ENCODE assay signal across 8 cellular contexts in genomic region chr6:166626177-166627038, GRCh38.
DNase-seq lines count a peak whose midpoint lies in the region; ATAC-seq lines count a peak whose summit lies in the region.

No MANE protein-coding gene starts in this region.

- H3K27me3 Mint-ChIP-seq in T-helper 1 cell treated with Interleukin-12 subunit alpha and Interleukin-12 subunit beta and Interleukin-4 antibody, amounts not matched to agents 30 μg/mL and 1 μg/mL, for 36 hours (ENCODE audit: low read depth): peaks cover 52% of the 10 kb centered on the region

- H3K36me3 Mint-ChIP-seq in T-helper 1 cell treated with Interleukin-12 subunit alpha and Interleukin-12 subunit beta and Interleukin-4 antibody, amounts not matched to agents 30 μg/mL and 1 μg/mL, for 36 hours (ENCODE audit: low read depth): no peaks in the 10 kb centered on the region

- H3K4me1 Mint-ChIP-seq in T-helper 1 cell treated with Interleukin-12 subunit alpha and Interleukin-12 subunit beta and Interleukin-4 antibody, amounts not matched to agents 30 μg/mL and 1 μg/mL, for 36 hours (ENCODE audit: low read depth): peaks cover 20% of the 10 kb centered on the region

- peak overlapping the region; percentile 65 for H3K4me3 Mint-ChIP-seq in T-helper 1 cell treated with Interleukin-12 subunit alpha and Interleukin-12 subunit beta and Interleukin-4 antibody, amounts not matched to agents 30 μg/mL and 1 μg/mL, for 36 hours

- H3K27ac Mint-ChIP-seq in T-helper 1 cell treated with Interleukin-12 subunit alpha and Interleukin-12 subunit beta and Interleukin-4 antibody, amounts not matched to agents 30 μg/mL and 1 μg/mL, for 36 hours: no peak overlapping the region

- H3K9me3 Mint-ChIP-seq in T-helper 1 cell treated with Interleukin-12 subunit alpha and Interleukin-12 subunit beta and Interleukin-4 antibody, amounts not matched to agents 30 μg/mL and 1 μg/mL, for 36 hours: no peaks in the 10 kb centered on the region

- ATAC-seq in HG03521 (IDR thresholded peaks at IDR 0.05; ENCODE audit: unreplicated experiment): peak; percentile 1

- peak; percentile 59 for DNase-seq in NCI-H2029 (lab: John Stamatoyannopoulos, UW)
- DNase-seq in NCI-H2029 treated with DMSO at 0.1 percent for 48 hours (lab: John Stamatoyannopoulos, UW): no peak
- peak; percentile 47 for DNase-seq in cerebellar cortex (ENCODE audit: low spot score)
- peak; percentile 85 for DNase-seq in left kidney (ENCODE audit: low read depth, low spot score)
- peak; percentile 2 to 9 for DNase-seq in stimulated activated CD4-positive, alpha-beta T cell treated with anti-CD3 and anti-CD28 coated beads, Interleukin-4, amount 100 ng/mL, for 48 hours (ENCODE audit: low read depth in 2 of 2)
- DNase-seq in epidermal melanocyte (ENCODE audit: insufficient read length, low spot score): no peak

Comparison
In these comparisons a context has a peak if more than half of its experiments do, and no peak if none do; other contexts are left out.
1. DNase-seq: peak in NCI-H2029 (single experiment), cerebellar cortex (single experiment), left kidney (single experiment) and stimulated activated CD4-positive, alpha-beta T cell treated with anti-CD3 and anti-CD28 coated beads, Interleukin-4, amount 100 ng/mL, for 48 hours (2 of 2); none in NCI-H2029 treated with DMSO at 0.1 percent for 48 hours (single experiment) and epidermal melanocyte (single experiment).